ENCODE assay signal across 8 cellular contexts in the genomic region with DNA sequence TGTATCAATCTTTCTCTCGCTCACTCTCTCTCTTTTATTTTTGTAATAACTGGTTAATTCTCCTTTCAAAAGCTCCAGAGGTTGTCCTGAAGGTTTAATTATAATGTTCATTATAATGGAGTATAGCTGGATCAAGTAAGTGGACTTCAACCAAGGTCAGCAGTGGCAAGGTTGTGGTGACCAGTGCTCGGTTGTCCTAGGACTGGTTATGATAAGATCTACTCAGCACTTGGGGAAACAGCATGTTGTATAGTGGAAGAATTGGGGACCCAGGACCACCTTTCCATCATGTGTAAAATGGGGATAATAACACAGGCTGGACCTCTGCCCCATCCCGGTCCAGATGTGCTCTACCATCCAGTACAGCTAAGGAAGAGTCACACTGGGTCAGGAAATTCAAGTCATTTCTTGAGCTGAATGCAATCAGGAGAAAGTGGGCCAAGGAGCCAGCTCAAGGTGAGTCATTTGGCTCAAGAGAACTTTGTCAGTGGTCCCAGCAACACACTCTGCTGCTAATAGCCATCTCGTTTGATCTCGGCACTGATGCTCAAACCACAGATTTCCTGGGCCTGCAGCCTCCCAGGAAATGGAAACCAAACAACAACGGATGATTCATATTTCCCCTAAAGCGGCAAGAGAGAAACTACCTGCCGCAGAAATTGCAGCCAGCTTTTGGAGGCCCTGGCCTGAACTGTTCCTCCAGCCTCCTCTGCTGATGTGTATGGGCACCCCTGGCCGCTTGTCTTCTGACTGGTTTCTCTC.
A peak's percentile ranks its signal among the peaks of the same experiment; 100 is the strongest.
DNase-seq lines count a peak whose midpoint lies in the region; ATAC-seq and TF ChIP-seq lines count a peak whose summit lies in the region.

No MANE protein-coding gene starts in this region.

- no peaks in the 10 kb centered on the region for H4K20me1 ChIP-seq in PC-9 (ENCODE audit: insufficient read depth)

- H3K79me2 ChIP-seq in PC-9 (ENCODE audit: low read depth) = no peaks in the 10 kb centered on the region

- DNase-seq in GM13977 (ENCODE audit: low spot score) (peak; percentile 64), PC-9 (peak; percentile 79 to 96), non-pigmented ciliary epithelial cell (ENCODE audit: low read depth) (peak; percentile 79), globus pallidus (ENCODE audit: low spot score) (no peak), dorsolateral prefrontal cortex (no peak), superior temporal gyrus (ENCODE audit: extremely low spot score) (no peak)

- H3K4me3 ChIP-seq in PC-9 (no peak overlapping the region), dorsolateral prefrontal cortex (no peak overlapping the region)

- H3K4me3 Mint-ChIP-seq in activated T-helper 17 cell treated with anti-CD3 and anti-CD28 coated beads, Interleukin-2, amount 50 U/mL, for 72 hours = peak overlapping the region; percentile 78

- no TSS peak for BruUV-seq in PC-9 (replicated peaks; lab: Mats Ljungman, UMichigan)

- in situ Hi-C loops in GM13977 (cut with MboI; ENCODE audit: low pct_unique_long_range_greater_than_20kb, low sequenced_read_pairs, unreplicated experiment) = no loop called here

- H3K36me3 Mint-ChIP-seq in activated T-helper 17 cell treated with anti-CD3 and anti-CD28 coated beads, Interleukin-2, amount 50 U/mL, for 72 hours (ENCODE audit: low read depth) = peaks cover 8% of the 10 kb centered on the region

- POLR2A ChIA-PET in PC-9 (lab: Charles Lee; ENCODE audit: unreplicated experiment) = interaction anchor here (0.5 to 0.7 kb wide), 4 partner anchors 36 to 123 kb away, joined by 3 to 4 read pairs (median 3); partner anchors contain the start of gene RBPJ

- peak overlapping the region; percentile 93 for H3K27ac Mint-ChIP-seq in activated T-helper 17 cell treated with anti-CD3 and anti-CD28 coated beads, Interleukin-2, amount 50 U/mL, for 72 hours

- peak; percentile 80 for ATAC-seq in HG02678 (IDR thresholded peaks at IDR 0.05; ENCODE audit: unreplicated experiment)
- peak; percentile 85 for ATAC-seq in activated T-helper 17 cell treated with anti-CD3 and anti-CD28 coated beads, Interleukin-2, amount 50 U/mL, for 72 hours (replicated peaks)

- H3K9me3 ChIP-seq in PC-9 (ENCODE audit: insufficient read depth, low read depth) = no peaks in the 10 kb centered on the region

- H3K9me2 ChIP-seq in PC-9 (ENCODE audit: insufficient read depth) = no peaks in the 10 kb centered on the region

- H3K4me2 ChIP-seq in PC-9 = peak overlapping the region; percentile 48

- H3K27me3 Mint-ChIP-seq in activated T-helper 17 cell treated with anti-CD3 and anti-CD28 coated beads, Interleukin-2, amount 50 U/mL, for 72 hours = no peaks in the 10 kb centered on the region

- TF ChIP-seq CTCF in GM13977 (IDR thresholded peaks at IDR 0.05; ENCODE audit: extremely low read depth, insufficient read depth, missing control alignments) (no peak), PC-9 (conservative IDR thresholded peaks at IDR 0.05) (no peak), dorsolateral prefrontal cortex (IDR thresholded peaks at IDR 0.05 in 54 of 56, conservative IDR thresholded peaks at IDR 0.05 in 2 of 56; ENCODE audit: low read depth in 1 of 56, partially characterized antibody in 56 of 56) (no peak)

- H3K27me3 ChIP-seq in PC-9 (ENCODE audit: insufficient read depth, low read depth) = no peaks in the 10 kb centered on the region
- H3K27me3 ChIP-seq in dorsolateral prefrontal cortex = peaks cover 0 to 4% (median 0%) of the 10 kb centered on the region in 45 donors

- intact Hi-C loops in PC-9 (cut with micrococcal nuclease; ENCODE audit: unreplicated experiment) = loop anchor here (1.0 to 10.0 kb wide), 3 partner anchors 23 to 122 kb away; no protein-coding TSS in a partner anchor
- intact Hi-C loops in dorsolateral prefrontal cortex (cut with DNase I) = loop anchor here in 1 of 2 donors (10.0 kb wide), 1 partner anchor 218 kb away; no protein-coding TSS in a partner anchor

- peaks cover 3% of the 10 kb centered on the region for H3K9me3 Mint-ChIP-seq in activated T-helper 17 cell treated with anti-CD3 and anti-CD28 coated beads, Interleukin-2, amount 50 U/mL, for 72 hours

- peaks cover 50% of the 10 kb centered on the region for H3K4me1 Mint-ChIP-seq in activated T-helper 17 cell treated with anti-CD3 and anti-CD28 coated beads, Interleukin-2, amount 50 U/mL, for 72 hours

- H3K27ac ChIP-seq in PC-9 (peak overlapping the region; percentile 82), dorsolateral prefrontal cortex (no peak overlapping the region)

- H3K4me1 ChIP-seq in PC-9 (replicated peaks; ENCODE audit: insufficient read depth) = peaks cover 23% of the 10 kb centered on the region

- peaks cover 13% of the 10 kb centered on the region; the same call in 1 of the 2 replicates for H3F3A ChIP-seq in PC-9 (ENCODE audit: insufficient read depth, low read depth)

- no peak overlapping the region for H2AFZ ChIP-seq in PC-9

- CTCF ChIA-PET in PC-9 (lab: Charles Lee) = interaction anchor here (0.6 kb wide), 1 partner anchor 122 kb away, joined by 3 read pairs; no protein-coding TSS in a partner anchor

- no peaks in the 10 kb centered on the region for H3K36me3 ChIP-seq in PC-9 (ENCODE audit: low read depth)

Comparison
In these comparisons a context has a peak if more than half of its experiments do, and no peak if none do; other contexts are left out.
1. DNase-seq: peak in GM13977 (single experiment), PC-9 (2 of 2) and non-pigmented ciliary epithelial cell (single experiment); none in globus pallidus (single experiment), dorsolateral prefrontal cortex (0 of 10) and superior temporal gyrus (single experiment).